ENCODE assay signal across 8 cellular contexts in genomic region chr11:78350101-78350645, GRCh38.
DNase-seq lines count a peak whose midpoint lies in the region; ATAC-seq and TF ChIP-seq lines count a peak whose summit lies in the region.

No MANE protein-coding gene starts in this region.

- peaks cover 72% of the 10 kb centered on the region for H3K4me1 Mint-ChIP-seq in activated T-helper 1 cell treated with anti-CD3 and anti-CD28 coated beads, Interleukin-12 subunit alpha, Interleukin-12 subunit beta, Interleukin-2, Interleukin-4 antibody, amounts not matched to agents 30 ng/mL and 10 ng/mL and 1 ng/mL, durations not matched to agents 14 hours and 24 hours and 36 hours (ENCODE audit: low read depth)

- DNase-seq in Right ventricle myocardium inferior (ENCODE audit: missing footprints) (no peak), cardiac septum (ENCODE audit: low spot score) (no peak), iPS-NIHi11 (ENCODE audit: low spot score) (peak; percentile 21), spleen (no peak), SK-N-DZ (ENCODE audit: low spot score) (no peak)
- DNase-seq in activated T-helper 1 cell treated with anti-CD3 and anti-CD28 coated beads, Interleukin-12 subunit alpha, Interleukin-12 subunit beta, Interleukin-2, Interleukin-4 antibody, amounts not matched to agents 30 ng/mL and 10 ng/mL and 1 ng/mL, durations not matched to agents 14 hours and 24 hours and 36 hours (ENCODE audit: low spot score), result no peak

- H3K4me1 ChIP-seq in spleen, result peaks cover 29 to 81% (median 63%) of the 10 kb centered on the region in 6 donors

- ATAC-seq in Right ventricle myocardium inferior (peak; percentile 56), HG02588 (IDR thresholded peaks at IDR 0.05; ENCODE audit: unreplicated experiment) (no peak), HG03025 (IDR thresholded peaks at IDR 0.05; ENCODE audit: low FRiP score, unreplicated experiment) (no peak)

- peak overlapping the region; percentile 65 to 92 (median 83) for H3K27ac ChIP-seq in spleen

- H3K36me3 Mint-ChIP-seq in activated T-helper 1 cell treated with anti-CD3 and anti-CD28 coated beads, Interleukin-12 subunit alpha, Interleukin-12 subunit beta, Interleukin-2, Interleukin-4 antibody, amounts not matched to agents 30 ng/mL and 10 ng/mL and 1 ng/mL, durations not matched to agents 14 hours and 24 hours and 36 hours (ENCODE audit: low read depth), result peaks cover 12% of the 10 kb centered on the region

- TF ChIP-seq CTCF in spleen (IDR thresholded peaks at IDR 0.05 in 8 of 11, conservative IDR thresholded peaks at IDR 0.05 in 3 of 11), result no peak

- no peaks in the 10 kb centered on the region for H3K27me3 ChIP-seq in spleen (replicated peaks in 1 of 7)

- H3K27ac Mint-ChIP-seq in activated T-helper 1 cell treated with anti-CD3 and anti-CD28 coated beads, Interleukin-12 subunit alpha, Interleukin-12 subunit beta, Interleukin-2, Interleukin-4 antibody, amounts not matched to agents 30 ng/mL and 10 ng/mL and 1 ng/mL, durations not matched to agents 14 hours and 24 hours and 36 hours, result peak overlapping the region; percentile 92

- H3K36me3 ChIP-seq in spleen, result no peaks in the 10 kb centered on the region

- H3K9me3 Mint-ChIP-seq in activated T-helper 1 cell treated with anti-CD3 and anti-CD28 coated beads, Interleukin-12 subunit alpha, Interleukin-12 subunit beta, Interleukin-2, Interleukin-4 antibody, amounts not matched to agents 30 ng/mL and 10 ng/mL and 1 ng/mL, durations not matched to agents 14 hours and 24 hours and 36 hours, result no peaks in the 10 kb centered on the region

- H3K4me3 Mint-ChIP-seq in activated T-helper 1 cell treated with anti-CD3 and anti-CD28 coated beads, Interleukin-12 subunit alpha, Interleukin-12 subunit beta, Interleukin-2, Interleukin-4 antibody, amounts not matched to agents 30 ng/mL and 10 ng/mL and 1 ng/mL, durations not matched to agents 14 hours and 24 hours and 36 hours, result peak overlapping the region; percentile 75

- intact Hi-C loops in Right ventricle myocardium inferior (cut with DNase I), result loop anchor here (2.0 to 5.0 kb wide), 2 partner anchors 15 to 67 kb away; partner anchors contain the start of gene GAB2
- intact Hi-C loops in cardiac septum (cut with DNase I), result loop anchor here (5.0 kb wide), 2 partner anchors 67 to 83 kb away; partner anchors contain the start of gene GAB2
- intact Hi-C loops in activated T-helper 1 cell treated with anti-CD3 and anti-CD28 coated beads, Interleukin-12 subunit alpha, Interleukin-12 subunit beta, Interleukin-2, Interleukin-4 antibody, amounts not matched to agents 30 ng/mL and 10 ng/mL and 1 ng/mL, durations not matched to agents 14 hours and 24 hours and 36 hours (cut with micrococcal nuclease), result loop anchor here (1.0 kb wide), 1 partner anchor 10 kb away; no protein-coding TSS in a partner anchor
- intact Hi-C loops in spleen (cut with DNase I; ENCODE audit: low total_unique reads), result no loop called here

- H3K9me3 ChIP-seq in spleen, result no peaks in the 10 kb centered on the region

- 9 to 16% (median 14%) methylated on average over 6 of the region's 6 CpGs for WGBS in spleen, 5 donors

- peaks cover 8% of the 10 kb centered on the region for H3K27me3 Mint-ChIP-seq in activated T-helper 1 cell treated with anti-CD3 and anti-CD28 coated beads, Interleukin-12 subunit alpha, Interleukin-12 subunit beta, Interleukin-2, Interleukin-4 antibody, amounts not matched to agents 30 ng/mL and 10 ng/mL and 1 ng/mL, durations not matched to agents 14 hours and 24 hours and 36 hours (ENCODE audit: insufficient read depth)

- no peak for TF ChIP-seq POLR2A in spleen (IDR thresholded peaks at IDR 0.05)

- H3K4me3 ChIP-seq in spleen, result peak overlapping the region in 3 of 8 donors; percentile 1 to 46 (median 4)
